In genomic region chr17:32349854-32350661, GRCh38 we compare ENCODE assay signal across 1 cellular context.
TF ChIP-seq lines count a peak whose summit lies in the region.

Gene ZNF207 (plus strand): TSS chr17:32350157. CDS start chr17:32350286, 129 bp downstream.

TF ChIP-seq in GM12878, 131 proteins besides CTCF, POLR2A, EP300 and RAD21 (continued from another document and continues in another):
- no peak for TF ChIP-seq ZBTB40 (IDR thresholded peaks at IDR 0.05; ENCODE audit: borderline replicate concordance)
- TF ChIP-seq, protein P1, sequence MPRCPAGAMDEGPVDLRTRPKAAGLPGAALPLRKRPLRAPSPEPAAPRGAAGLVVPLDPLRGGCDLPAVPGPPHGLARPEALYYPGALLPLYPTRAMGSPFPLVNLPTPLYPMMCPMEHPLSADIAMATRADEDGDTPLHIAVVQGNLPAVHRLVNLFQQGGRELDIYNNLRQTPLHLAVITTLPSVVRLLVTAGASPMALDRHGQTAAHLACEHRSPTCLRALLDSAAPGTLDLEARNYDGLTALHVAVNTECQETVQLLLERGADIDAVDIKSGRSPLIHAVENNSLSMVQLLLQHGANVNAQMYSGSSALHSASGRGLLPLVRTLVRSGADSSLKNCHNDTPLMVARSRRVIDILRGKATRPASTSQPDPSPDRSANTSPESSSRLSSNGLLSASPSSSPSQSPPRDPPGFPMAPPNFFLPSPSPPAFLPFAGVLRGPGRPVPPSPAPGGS (IDR thresholded peaks at IDR 0.05; ENCODE audit: borderline replicate concordance, insufficient read depth, low read depth, low read length, poor library complexity, severe bottlenecking) = no peak
- no peak for TF ChIP-seq ZBTB4 (CRISPR knock-in tag; IDR thresholded peaks at IDR 0.05)
- TF ChIP-seq POU2F2 (IDR thresholded peaks at IDR 0.05; ENCODE audit: borderline replicate concordance, low read depth, low read length) = peak; percentile 20; the same call in 1 of the 3 replicates
- TF ChIP-seq YY1 (IDR thresholded peaks at IDR 0.05; ENCODE audit: low read depth, low read length) = peak; percentile 98
- TF ChIP-seq MLLT1 (IDR thresholded peaks at IDR 0.05) = peak; percentile 91
- TF ChIP-seq DPF2 (IDR thresholded peaks at IDR 0.05) = no peak; the same call in 1 of the 2 replicates
- TF ChIP-seq, protein P2, sequence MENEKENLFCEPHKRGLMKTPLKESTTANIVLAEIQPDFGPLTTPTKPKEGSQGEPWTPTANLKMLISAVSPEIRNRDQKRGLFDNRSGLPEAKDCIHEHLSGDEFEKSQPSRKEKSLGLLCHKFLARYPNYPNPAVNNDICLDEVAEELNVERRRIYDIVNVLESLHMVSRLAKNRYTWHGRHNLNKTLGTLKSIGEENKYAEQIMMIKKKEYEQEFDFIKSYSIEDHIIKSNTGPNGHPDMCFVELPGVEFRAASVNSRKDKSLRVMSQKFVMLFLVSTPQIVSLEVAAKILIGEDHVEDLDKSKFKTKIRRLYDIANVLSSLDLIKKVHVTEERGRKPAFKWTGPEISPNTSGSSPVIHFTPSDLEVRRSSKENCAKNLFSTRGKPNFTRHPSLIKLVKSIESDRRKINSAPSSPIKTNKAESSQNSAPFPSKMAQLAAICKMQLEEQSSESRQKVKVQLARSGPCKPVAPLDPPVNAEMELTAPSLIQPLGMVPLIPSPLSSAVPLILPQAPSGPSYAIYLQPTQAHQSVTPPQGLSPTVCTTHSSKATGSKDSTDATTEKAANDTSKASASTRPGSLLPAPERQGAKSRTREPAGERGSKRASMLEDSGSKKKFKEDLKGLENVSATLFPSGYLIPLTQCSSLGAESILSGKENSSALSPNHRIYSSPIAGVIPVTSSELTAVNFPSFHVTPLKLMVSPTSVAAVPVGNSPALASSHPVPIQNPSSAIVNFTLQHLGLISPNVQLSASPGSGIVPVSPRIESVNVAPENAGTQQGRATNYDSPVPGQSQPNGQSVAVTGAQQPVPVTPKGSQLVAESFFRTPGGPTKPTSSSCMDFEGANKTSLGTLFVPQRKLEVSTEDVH (IDR thresholded peaks at IDR 0.05; ENCODE audit: low read depth, partially characterized antibody) = no peak
- TF ChIP-seq CREM (IDR thresholded peaks at IDR 0.05; ENCODE audit: low read depth) = peak; percentile 41; the same call in 1 of the 2 replicates
- peak; percentile 63; the same call in 1 of the 2 replicates for TF ChIP-seq SIN3A (IDR thresholded peaks at IDR 0.05; ENCODE audit: low read depth, low read length)
- TF ChIP-seq BACH1 (IDR thresholded peaks at IDR 0.05; ENCODE audit: borderline replicate concordance) = peak; percentile 49
- no peak for TF ChIP-seq NR2C2 (IDR thresholded peaks at IDR 0.05; ENCODE audit: borderline replicate concordance, control insufficient read depth, insufficient read length, low read depth)
- peak; percentile 72; the same call in 1 of the 2 replicates for TF ChIP-seq RUNX3 (IDR thresholded peaks at IDR 0.05; ENCODE audit: low read length)
- TF ChIP-seq TCF3 (IDR thresholded peaks at IDR 0.05; ENCODE audit: borderline replicate concordance, insufficient read depth, low read depth, low read length) = no peak
- TF ChIP-seq MTA3 (IDR thresholded peaks at IDR 0.05; ENCODE audit: borderline replicate concordance, low read length) = peak; percentile 10; the same call in 1 of the 2 replicates
- TF ChIP-seq GATAD2B (conservative IDR thresholded peaks at IDR 0.05; ENCODE audit: low read depth) = peak; percentile 26; the same call in 1 of the 2 replicates
- TF ChIP-seq PAX8 (IDR thresholded peaks at IDR 0.05) = peak; percentile 93
- TF ChIP-seq JUNB (IDR thresholded peaks at IDR 0.05) = no peak; the same call in 1 of the 2 replicates
- peak; percentile 98 for TF ChIP-seq POLR2AphosphoS5 (IDR thresholded peaks at IDR 0.05; ENCODE audit: low read length)
- TF ChIP-seq, protein P3, sequence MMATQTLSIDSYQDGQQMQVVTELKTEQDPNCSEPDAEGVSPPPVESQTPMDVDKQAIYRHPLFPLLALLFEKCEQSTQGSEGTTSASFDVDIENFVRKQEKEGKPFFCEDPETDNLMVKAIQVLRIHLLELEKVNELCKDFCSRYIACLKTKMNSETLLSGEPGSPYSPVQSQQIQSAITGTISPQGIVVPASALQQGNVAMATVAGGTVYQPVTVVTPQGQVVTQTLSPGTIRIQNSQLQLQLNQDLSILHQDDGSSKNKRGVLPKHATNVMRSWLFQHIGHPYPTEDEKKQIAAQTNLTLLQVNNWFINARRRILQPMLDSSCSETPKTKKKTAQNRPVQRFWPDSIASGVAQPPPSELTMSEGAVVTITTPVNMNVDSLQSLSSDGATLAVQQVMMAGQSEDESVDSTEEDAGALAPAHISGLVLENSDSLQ (IDR thresholded peaks at IDR 0.05) = peak; percentile 52
- TF ChIP-seq ZNF687 (IDR thresholded peaks at IDR 0.05) = peak; percentile 47; the same call in 1 of the 2 replicates
- peak; percentile 78 for TF ChIP-seq HDGF (IDR thresholded peaks at IDR 0.05)
- peak in 1 of 2 experiments; percentile 31; a peak in 1 of 4 replicates for TF ChIP-seq BHLHE40 (IDR thresholded peaks at IDR 0.05; ENCODE audit: borderline replicate concordance in 1 of 2, low read depth in 2 of 2, low read length in 1 of 2)
- peak; percentile 35 for TF ChIP-seq SIX5 (IDR thresholded peaks at IDR 0.05; ENCODE audit: low read depth, low read length, severe bottlenecking)
- TF ChIP-seq LARP7 (IDR thresholded peaks at IDR 0.05) = no peak
- TF ChIP-seq ZNF384 (IDR thresholded peaks at IDR 0.05; ENCODE audit: borderline replicate concordance, low read depth, low read length) = no peak
- peak; percentile 96 for TF ChIP-seq USF1 (IDR thresholded peaks at IDR 0.05; ENCODE audit: borderline replicate concordance, extremely low read length, insufficient read depth, low read depth, low read length)
- TF ChIP-seq KLF5 (IDR thresholded peaks at IDR 0.05; ENCODE audit: partially characterized antibody) = no peak
- TF ChIP-seq ZNF592 (IDR thresholded peaks at IDR 0.05) = no peak
- TF ChIP-seq NR2F1 (conservative IDR thresholded peaks at IDR 0.05) = no peak
